25 cellular contexts compared by ENCODE assay signal in the genomic region with DNA sequence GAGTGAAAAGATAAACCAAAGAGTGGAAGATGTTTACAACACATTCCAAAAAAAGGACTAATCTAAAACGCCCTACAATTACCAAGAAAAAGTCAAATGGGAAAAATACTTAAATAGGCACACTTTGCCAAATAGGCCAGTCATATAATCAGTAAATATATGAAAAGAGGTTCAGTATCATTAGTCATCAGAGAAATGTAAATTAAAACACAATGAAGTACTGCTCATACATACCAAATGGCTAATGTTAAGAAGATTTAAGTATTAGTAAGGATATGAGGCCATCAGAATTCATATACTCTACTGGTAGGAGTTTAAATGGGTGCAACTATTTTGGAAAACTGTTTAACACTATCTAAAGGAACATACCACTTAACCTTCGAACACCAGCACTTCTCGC.
"Had no signal": no experiment of that assay in that cellular context is flagged by ENCODE, and none has a peak within 500 bp of the region (broad histone marks: within the 10 kb centered on the region; RNA-seq: fewer than 3 reads in every experiment).

No MANE protein-coding gene starts in this region.

- H3K9ac ChIP-seq: neural progenitor cell, parathyroid adenoma had no signal

- ATAC-seq: activated CD4-positive, alpha-beta T cell treated with anti-CD3 and anti-CD28 coated beads for 36 hours; activated T-cell treated with anti-CD3 and anti-CD28 coated beads, Interleukin-2, amount 50 U/mL, for 72 hours; left lung; lower lobe of right lung; natural killer cell; stimulated activated naive B cell treated with anti-CD40 and anti-IgM and Interleukin-4, amounts not matched to agents 10 μg/mL and 1 μg/mL and 100 μg/mL, for 72 hours had no signal

- H3K36me3 ChIP-seq: adrenal gland, lower lobe of right lung, neural progenitor cell, right atrium auricular region had no signal

- H3K27ac ChIP-seq: adrenal gland, coronary artery, dorsolateral prefrontal cortex, left lung, lower lobe of right lung, neural progenitor cell, parathyroid adenoma, right atrium auricular region, tibial nerve had no signal

- H3K9me3 ChIP-seq: left lung, lower lobe of right lung, right atrium auricular region, tibial nerve had no signal

- H3K27me3 ChIP-seq: adrenal gland, dorsolateral prefrontal cortex, left lung, neural progenitor cell, right atrium auricular region, tibial nerve had no signal

- FAIRE-seq: islet of Langerhans had no signal

- H2AFZ ChIP-seq: neural progenitor cell, parathyroid adenoma had no signal

- DNase-seq: activated CD4-positive, alpha-beta T cell treated with anti-CD3 and anti-CD28 coated beads for 36 hours; activated CD4-positive, alpha-beta T cell treated with anti-CD3 and anti-CD28 coated beads, Interleukin-2, amount 50 U/mL, for 4 hours; activated CD4-positive, CD25-positive, alpha-beta regulatory T cell; activated naive CD4-positive, alpha-beta T cell treated with anti-CD3 and anti-CD28 coated beads for 36 hours; activated naive CD8-positive, alpha-beta T cell treated with anti-CD3 and anti-CD28 coated beads for 36 hours; activated T-cell treated with anti-CD3 and anti-CD28 coated beads for 4 hours; activated T-cell treated with anti-CD3 and anti-CD28 coated beads, Interleukin-2, amount 50 U/mL, for 72 hours; adrenal gland; aorta; dorsolateral prefrontal cortex; effector memory CD4-positive, alpha-beta T cell; left lung; lower lobe of right lung; mesendoderm; natural killer cell; occipital lobe; stimulated activated CD4-positive, alpha-beta T cell treated with anti-CD3 and anti-CD28 coated beads, Interleukin-15, amount 100 ng/mL, for 24 hours; stimulated activated CD4-positive, alpha-beta T cell treated with anti-CD3 and anti-CD28 coated beads, Interleukin-2, amount 100 ng/mL, for 24 hours; stimulated activated naive B cell treated with anti-CD40 and anti-IgM and Interleukin-4, amounts not matched to agents 10 μg/mL and 1 μg/mL and 100 μg/mL, for 72 hours had no signal

- H3K4me3 ChIP-seq: adrenal gland, coronary artery, dorsolateral prefrontal cortex, left lung, lower lobe of right lung, neural progenitor cell, right atrium auricular region, tibial nerve had no signal

- H3K4me2 ChIP-seq: neural progenitor cell had no signal

- H3K79me2 ChIP-seq: parathyroid adenoma had no signal

- H3K4me1 ChIP-seq: adrenal gland, left lung, lower lobe of right lung, neural progenitor cell, parathyroid adenoma, right atrium auricular region had no signal
